Comparison of ENCODE assay signal across 27 cellular contexts in genomic region chr6:51866867-51867266, GRCh38.
"Had no signal": no experiment of that assay in that cellular context is flagged by ENCODE, and none has a peak within 500 bp of the region (broad histone marks: within the 10 kb centered on the region; RNA-seq: fewer than 3 reads in every experiment).

No MANE protein-coding gene starts in this region.

- H3K4me3 ChIP-seq: heart left ventricle, lower lobe of right lung, psoas muscle, right atrium auricular region, right lobe of liver, skin epidermis, stomach, suprapubic skin, thoracic aorta, tibial artery, upper lobe of right lung had no signal

- H3K9ac ChIP-seq: parathyroid adenoma had no signal

- H3K27ac ChIP-seq: heart left ventricle, lower lobe of right lung, parathyroid adenoma, psoas muscle, right atrium auricular region, right lobe of liver, skin epidermis, stomach, suprapubic skin, thoracic aorta, tibial artery, upper lobe of right lung had no signal

- H3K79me2 ChIP-seq: parathyroid adenoma had no signal

- H3K36me3 ChIP-seq: heart left ventricle, lower lobe of right lung, right atrium auricular region, right lobe of liver, stomach, suprapubic skin, thoracic aorta, tibial artery, upper lobe of right lung had no signal

- H3K27me3 ChIP-seq: right atrium auricular region, right lobe of liver, stomach, tibial artery, upper lobe of right lung had no signal

- DNase-seq: heart left ventricle; hypothalamus; immature natural killer cell; kidney; left cardiac atrium; lower lobe of right lung; mammary epithelial cell; mesenchymal stem cell; naive thymus-derived CD8-positive, alpha-beta T cell; nucleus accumbens; psoas muscle; right lobe of liver; stimulated activated CD4-positive, alpha-beta T cell treated with anti-CD3 and anti-CD28 coated beads, Interleukin-12 subunit alpha, Interleukin-12 subunit beta, amount 100 ng/mL, for 4 hours; stimulated activated CD4-positive, alpha-beta T cell treated with anti-CD3 and anti-CD28 coated beads, Interleukin-15, amount 100 ng/mL, for 24 hours; stimulated activated CD4-positive, alpha-beta T cell treated with anti-CD3 and anti-CD28 coated beads, Interleukin-2, amount 100 ng/mL, for 24 hours; stimulated activated CD4-positive, alpha-beta T cell treated with anti-CD3 and anti-CD28 coated beads, Interleukin-4, amount 100 ng/mL, for 1 hour; stimulated activated naive B cell treated with anti-CD40 and anti-IgM and Interleukin-4, amounts not matched to agents 10 μg/mL and 1 μg/mL and 100 μg/mL, for 72 hours; stimulated activated naive CD8-positive, alpha-beta T cell treated with anti-CD3 and anti-CD28 coated beads, Interleukin-15, Interleukin-2, amounts not matched to agents 100 U/mL and 50 U/mL, for 24 hours; stomach; tibial artery; trophoblast cell; upper lobe of right lung had no signal

- H2AFZ ChIP-seq: parathyroid adenoma had no signal

- H3K9me3 ChIP-seq: heart left ventricle, lower lobe of right lung, psoas muscle, right atrium auricular region, right lobe of liver, stomach, suprapubic skin, thoracic aorta, tibial artery, upper lobe of right lung had no signal

- H3K4me1 ChIP-seq: heart left ventricle, lower lobe of right lung, parathyroid adenoma, psoas muscle, right atrium auricular region, right lobe of liver, suprapubic skin, tibial artery, upper lobe of right lung had no signal
